21 cellular contexts compared by ENCODE assay signal in genomic region chr18:58630071-58630470, GRCh38. TPM values are rescaled to one million over a fixed set of nuclear protein-coding genes. Genes with fewer than 3 reads are reported as not detected.
DNase-seq lines count a peak whose midpoint lies in the region; ATAC-seq, FAIRE-seq and TF ChIP-seq lines count a peak whose summit lies in the region.
"Had no signal": no experiment of that assay in that cellular context is flagged by ENCODE, and none has a peak within 500 bp of the region (broad histone marks: within the 10 kb centered on the region; RNA-seq: fewer than 3 reads in every experiment).

No MANE protein-coding gene starts in this region.

- no peaks in the 10 kb centered on the region for H3K36me3 Mint-ChIP-seq in endodermal cell (ENCODE audit: low read depth)
- H3K36me3 Mint-ChIP-seq in CD8-positive, alpha-beta memory T cell, result peaks cover 0 to 2% (median 0%) of the 10 kb centered on the region in 3 donors
- H3K36me3 Mint-ChIP-seq: IgD-negative memory B cell had no signal

- FAIRE-seq in GM18507 (lab: Jason Lieb, UNC), result peak; percentile 18

- peaks cover 53% of the 10 kb centered on the region for H3K4me1 Mint-ChIP-seq in endodermal cell
- H3K4me1 Mint-ChIP-seq in CD8-positive, alpha-beta memory T cell, result peaks cover 4 to 18% (median 12%) of the 10 kb centered on the region in 3 donors

- peak overlapping the region; percentile 2 for H3K4me3 Mint-ChIP-seq in endodermal cell
- no peak overlapping the region for H3K4me3 Mint-ChIP-seq in CD8-positive, alpha-beta memory T cell
- H3K4me3 Mint-ChIP-seq: B cell, IgD-negative memory B cell had no signal

- intact Hi-C loops in Right ventricle myocardium inferior (cut with DNase I), result no loop called here

- H3K4me3 ChIP-seq in cardiac muscle cell (peak overlapping the region; percentile 81), endodermal cell (ENCODE audit: low read length) (peak overlapping the region; percentile 69), skeletal muscle tissue (ENCODE audit: low read length in 3 of 3) (no peak overlapping the region)
- H3K4me3 ChIP-seq in CD8-positive, alpha-beta memory T cell (ENCODE audit: low read length), result no peak overlapping the region
- H3K4me3 ChIP-seq: MG63 had no signal

- H3K4me1 ChIP-seq in cardiac muscle cell (ENCODE audit: low read depth), result peaks cover 33% of the 10 kb centered on the region
- peaks cover 24% of the 10 kb centered on the region for H3K4me1 ChIP-seq in endodermal cell (ENCODE audit: control insufficient read depth, insufficient read depth, low read length)
- peaks cover 28 to 46% (median 28%) of the 10 kb centered on the region in 3 donors for H3K4me1 ChIP-seq in skeletal muscle tissue (ENCODE audit: control insufficient read depth in 3 of 3, insufficient read depth in 3 of 3, low read length in 3 of 3)
- H3K4me1 ChIP-seq in CD8-positive, alpha-beta memory T cell (ENCODE audit: insufficient read depth, low read length), result peaks cover 15% of the 10 kb centered on the region

- CTCF ChIA-PET in CD8-positive, alpha-beta memory T cell (lab: Charles Lee), result interaction anchor here (1.3 kb wide), 1 partner anchor 17 kb away, joined by 3 read pairs; no protein-coding TSS in a partner anchor

- H3K9me3 Mint-ChIP-seq in endodermal cell, result no peaks in the 10 kb centered on the region
- no peaks in the 10 kb centered on the region for H3K9me3 Mint-ChIP-seq in CD8-positive, alpha-beta memory T cell
- H3K9me3 Mint-ChIP-seq: IgD-negative memory B cell had no signal

- H3K27ac Mint-ChIP-seq in endodermal cell, result no peak overlapping the region
- H3K27ac Mint-ChIP-seq in CD8-positive, alpha-beta memory T cell, result no peak overlapping the region
- H3K27ac Mint-ChIP-seq: B cell had no signal

- POLR2A ChIA-PET in CD8-positive, alpha-beta memory T cell (lab: Charles Lee), result no interaction called here

- WGBS in endodermal cell (ENCODE audit: insufficient coverage in 1 of 2, insufficient read length in 1 of 2), 2 experiments, result 15 to 57% methylated on average over 1 to 2 of the region's 2 CpGs

- H3K9me3 ChIP-seq in cardiac muscle cell (ENCODE audit: low read depth) (no peaks in the 10 kb centered on the region), endodermal cell (ENCODE audit: control insufficient read depth, low read length) (no peaks in the 10 kb centered on the region), skeletal muscle tissue (ENCODE audit: control insufficient read depth in 3 of 3, low read length in 3 of 3) (no peaks in the 10 kb centered on the region)
- H3K9me3 ChIP-seq in CD8-positive, alpha-beta memory T cell (ENCODE audit: low read length), result no peaks in the 10 kb centered on the region
- H3K9me3 ChIP-seq: MG63 had no signal

- peaks cover 26% of the 10 kb centered on the region for H3K27me3 Mint-ChIP-seq in endodermal cell (ENCODE audit: insufficient read depth)
- no peaks in the 10 kb centered on the region for H3K27me3 Mint-ChIP-seq in CD8-positive, alpha-beta memory T cell
- H3K27me3 Mint-ChIP-seq: B cell, IgD-negative memory B cell had no signal

- TF ChIP-seq CTCF in cardiac muscle cell (IDR thresholded peaks at IDR 0.05; ENCODE audit: low read depth, low read length) (no peak), endodermal cell (conservative IDR thresholded peaks at IDR 0.05) (no peak)

- H3K27me3 ChIP-seq in cardiac muscle cell (no peaks in the 10 kb centered on the region), endodermal cell (ENCODE audit: control insufficient read depth, insufficient read depth, low read length, poor library complexity, severe bottlenecking) (no peaks in the 10 kb centered on the region), skeletal muscle tissue (ENCODE audit: control insufficient read depth in 3 of 3, insufficient read depth in 3 of 3, low read length in 3 of 3) (no peaks in the 10 kb centered on the region)
- H3K27me3 ChIP-seq in CD8-positive, alpha-beta memory T cell (ENCODE audit: insufficient read depth, low read length, poor library complexity, severe bottlenecking), result no peaks in the 10 kb centered on the region
- H3K27me3 ChIP-seq: MG63 had no signal

- no peak overlapping the region for H3K9ac ChIP-seq in endodermal cell (ENCODE audit: extremely low read depth, low read length, poor library complexity, severe bottlenecking)
- no peak overlapping the region for H3K9ac ChIP-seq in skeletal muscle tissue (ENCODE audit: low read depth in 1 of 3, low read length in 3 of 3)

- no peak for DNase-seq in cardiac muscle cell (ENCODE audit: low read depth in 1 of 2, low spot score in 1 of 2)
- DNase-seq in Right ventricle myocardium inferior (ENCODE audit: missing footprints), result no peak
- no peak for DNase-seq in GM18507 (ENCODE audit: extremely low spot score, insufficient read length, low read depth)
- DNase-seq in endodermal cell, result no peak
- DNase-seq in CD8-positive, alpha-beta memory T cell, result no peak
- DNase-seq in stimulated activated CD4-positive, alpha-beta T cell treated with anti-CD3 and anti-CD28 coated beads, Interleukin-1b, Interleukin-23, amount 100 ng/mL, for 48 hours, result no peak
- DNase-seq: Calu3, DMS53, H7, Kasumi-1, MG63, NCI-H1092, NCI-H1436 treated with DMSO at 0.1 percent for 48 hours, NCI-H2029, NCI-H345, NCI-H524 treated with DMSO at 0.1 percent for 48 hours, RPMI8226 had no signal

- H3K27ac ChIP-seq in cardiac muscle cell (peak overlapping the region; percentile 99), endodermal cell (ENCODE audit: low read depth, low read length) (no peak overlapping the region), skeletal muscle tissue (ENCODE audit: low read depth, low read length) (peak overlapping the region; percentile 69)
- no peak overlapping the region for H3K27ac ChIP-seq in CD8-positive, alpha-beta memory T cell (ENCODE audit: low read depth, low read length)

- no peak for ATAC-seq in Right ventricle myocardium inferior

- peaks cover 4% of the 10 kb centered on the region for H3K36me3 ChIP-seq in cardiac muscle cell
- no peaks in the 10 kb centered on the region for H3K36me3 ChIP-seq in endodermal cell (ENCODE audit: control insufficient read depth, insufficient read depth, low read length)
- no peaks in the 10 kb centered on the region for H3K36me3 ChIP-seq in skeletal muscle tissue (ENCODE audit: control insufficient read depth in 3 of 3, insufficient read depth in 3 of 3, low read length in 3 of 3)
- no peaks in the 10 kb centered on the region for H3K36me3 ChIP-seq in CD8-positive, alpha-beta memory T cell (ENCODE audit: insufficient read depth, low read length)
- H3K36me3 ChIP-seq: MG63 had no signal

RNA-seq across cellular contexts. Expression of gene ALPK2, which starts 1.2 kb away (rescaled TPM):
- total RNA-seq in cardiac muscle cell (225 and 367 TPM in 2 replicates), Right ventricle myocardium inferior (243 TPM), endodermal cell (1 to 10 TPM; 1.6 to 4.2 TPM), skeletal muscle tissue (38.1 TPM)
- 110 and 152 TPM in 2 replicates for polyA plus RNA-seq in cardiac muscle cell
- polyA plus RNA-seq in endodermal cell (2013, experiment 1 of 2), result 7.4 TPM
- 7.8 TPM for polyA plus RNA-seq in endodermal cell (2013, experiment 2 of 2)
- under 1 TPM; 0.38 to 0.55 TPM for total RNA-seq in CD8-positive, alpha-beta memory T cell
- 0.21 TPM for polyA plus RNA-seq in CD8-positive, alpha-beta memory T cell
- total RNA-seq: Calu3, HT-29 had no signal
- polyA plus RNA-seq: IgD-negative memory B cell had no signal

RNA-seq across cellular contexts. Expression of gene MALT1, which starts 41.2 kb away (rescaled TPM):
- 38.9 and 51.8 TPM in 2 replicates for total RNA-seq in cardiac muscle cell
- 33.6 and 36.6 TPM in 2 replicates for polyA plus RNA-seq in cardiac muscle cell
- 11.8 TPM for total RNA-seq in Right ventricle myocardium inferior
- 10 to 100 TPM; 14.0 to 22.1 TPM for total RNA-seq in endodermal cell
- 20.9 TPM for polyA plus RNA-seq in endodermal cell (2013, experiment 1 of 2)
- polyA plus RNA-seq in endodermal cell (2013, experiment 2 of 2), result 20.2 TPM
- total RNA-seq in skeletal muscle tissue, result 24.0 TPM
- total RNA-seq in CD8-positive, alpha-beta memory T cell, result 10 to 100 TPM; 33.1 to 35.8 TPM
- 41.4 TPM for polyA plus RNA-seq in CD8-positive, alpha-beta memory T cell

Comparison
In these comparisons a context has a peak if more than half of its experiments do, and no peak if none do; other contexts are left out.
1. H3K27ac ChIP-seq: peak in cardiac muscle cell (single experiment) and skeletal muscle tissue (single experiment); none in endodermal cell (single experiment) and CD8-positive, alpha-beta memory T cell (single experiment).
2. H3K4me3 ChIP-seq: peak in cardiac muscle cell (single experiment) and endodermal cell (single experiment); none in skeletal muscle tissue (0 of 3) and CD8-positive, alpha-beta memory T cell (single experiment).